20 cellular contexts compared by ENCODE assay signal in the genomic region with DNA sequence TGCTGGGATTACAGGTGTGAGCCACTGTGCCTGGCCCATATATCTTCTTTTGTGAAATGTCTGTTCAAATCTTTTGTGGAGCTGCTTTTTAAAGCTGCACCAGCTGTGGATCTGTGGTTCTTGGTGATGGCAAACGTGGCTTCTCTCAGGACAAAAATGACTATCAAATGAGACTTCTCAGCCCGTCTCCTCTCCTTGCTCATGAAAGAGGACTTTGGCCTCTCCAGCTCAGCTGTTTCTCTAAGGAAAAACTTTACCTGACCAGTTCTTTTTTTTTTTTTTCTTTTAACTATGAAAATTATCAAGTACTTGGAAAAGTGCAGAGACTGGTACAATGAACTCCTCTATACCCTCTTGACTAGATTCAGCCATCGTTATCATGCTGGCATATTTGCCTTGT. TPM values are rescaled to one million over a fixed set of nuclear protein-coding genes. Genes with fewer than 3 reads are reported as not detected.
DNase-seq lines count a peak whose midpoint lies in the region; ATAC-seq, FAIRE-seq and TF ChIP-seq lines count a peak whose summit lies in the region.
"Had no signal": no experiment of that assay in that cellular context is flagged by ENCODE, and none has a peak within 500 bp of the region (broad histone marks: within the 10 kb centered on the region; RNA-seq: fewer than 3 reads in every experiment).

No MANE protein-coding gene starts in this region.

- TF ChIP-seq POLR2A in sigmoid colon (IDR thresholded peaks at IDR 0.05), result no peak
- TF ChIP-seq POLR2A in uterus (IDR thresholded peaks at IDR 0.05), result no peak
- no peak for TF ChIP-seq POLR2A in GM12892 (IDR thresholded peaks at IDR 0.05; ENCODE audit: low read depth, low read length)

- H3K4me1 ChIP-seq in left ventricle myocardium inferior, result peaks cover 56% of the 10 kb centered on the region
- peaks cover 0 to 37% (median 30%) of the 10 kb centered on the region in 4 donors for H3K4me1 ChIP-seq in sigmoid colon
- H3K4me1 ChIP-seq in uterus, result no peaks in the 10 kb centered on the region

- FAIRE-seq in GM12892 (lab: Jason Lieb, UNC), result no peak
- FAIRE-seq: GM18507 had no signal

- H3K9me3 ChIP-seq in left ventricle myocardium inferior (replicated peaks), result no peaks in the 10 kb centered on the region
- no peaks in the 10 kb centered on the region for H3K9me3 ChIP-seq in sigmoid colon
- H3K9me3 ChIP-seq in uterus, result no peaks in the 10 kb centered on the region

- H3K27me3 Mint-ChIP-seq in type B pancreatic cell, result no peaks in the 10 kb centered on the region

- peak overlapping the region; percentile 86 for H3K27ac ChIP-seq in left ventricle myocardium inferior (replicated peaks)
- H3K27ac ChIP-seq in sigmoid colon, result peak overlapping the region in 3 of 4 donors; percentile 53 to 85 (median 76)
- no peak overlapping the region for H3K27ac ChIP-seq in uterus
- H3K27ac ChIP-seq: GM23248, PC-9 had no signal

- no peak for TF ChIP-seq CTCF in left ventricle myocardium inferior (IDR thresholded peaks at IDR 0.05; ENCODE audit: borderline replicate concordance)
- no peak for TF ChIP-seq CTCF in sigmoid colon (IDR thresholded peaks at IDR 0.05)
- no peak for TF ChIP-seq CTCF in type B pancreatic cell (conservative IDR thresholded peaks at IDR 0.05)
- TF ChIP-seq CTCF in uterus (IDR thresholded peaks at IDR 0.05), result no peak

- peak overlapping the region; percentile 15 for H3K27ac Mint-ChIP-seq in type B pancreatic cell

- H3K9me3 Mint-ChIP-seq in type B pancreatic cell, result no peaks in the 10 kb centered on the region

- intact Hi-C loops in left ventricle myocardium inferior (cut with micrococcal nuclease) (no loop called here), left ventricle myocardium superior (cut with micrococcal nuclease) (no loop called here), sigmoid colon (cut with DNase I) (no loop called here), uterus (cut with DNase I; ENCODE audit: low total_unique reads) (no loop called here)

- H3K36me3 ChIP-seq in left ventricle myocardium inferior (no peaks in the 10 kb centered on the region), sigmoid colon (peaks cover 0 to 3% (median 0%) of the 10 kb centered on the region in 4 donors), uterus (no peaks in the 10 kb centered on the region)

- H3K4me1 Mint-ChIP-seq in type B pancreatic cell (ENCODE audit: unreplicated experiment), result peaks cover 6% of the 10 kb centered on the region

- ATAC-seq in left ventricle myocardium superior, result no peak

- TF ChIP-seq EP300 in sigmoid colon (IDR thresholded peaks at IDR 0.05), result no peak

- H3K36me3 Mint-ChIP-seq in type B pancreatic cell, result no peaks in the 10 kb centered on the region

- H3K4me3 Mint-ChIP-seq in type B pancreatic cell, result no peak overlapping the region

- H3K4me3 ChIP-seq in left ventricle myocardium inferior (no peak overlapping the region), sigmoid colon (no peak overlapping the region), uterus (no peak overlapping the region)
- H3K4me3 ChIP-seq: GM23248, PC-9 had no signal

- DNase-seq in left ventricle myocardium inferior (no peak), left ventricle myocardium superior (no peak), islet precursor cell (peak; percentile 9), sigmoid colon (no peak), type B pancreatic cell (ENCODE audit: extremely low spot score, unreplicated experiment) (no peak), uterus (no peak), GM12892 (ENCODE audit: insufficient read length) (no peak)
- DNase-seq: GM23248, H7, KBM-7, MV-4-11, NCI-H1105, NCI-H146, NCI-H1930, NCI-H2107, NCI-H446 treated with DMSO at 0.1 percent for 48 hours, NCI-H526, PC-9, SHP77 treated with DMSO at 0.1 percent for 48 hours had no signal

- H3K27me3 ChIP-seq in left ventricle myocardium inferior (ENCODE audit: low read depth) (no peaks in the 10 kb centered on the region), sigmoid colon (no peaks in the 10 kb centered on the region), uterus (no peaks in the 10 kb centered on the region)

- 24 to 81% methylated on average over 3 of the region's 3 CpGs for WGBS in sigmoid colon, 2 donors

RNA-seq across cellular contexts. Expression of gene RALGPS1, which starts 44.7 kb away (rescaled TPM):
- 18.9 TPM for total RNA-seq in left ventricle myocardium inferior
- 21.1 TPM for total RNA-seq in left ventricle myocardium superior
- 10 to 100 TPM; 11.4 to 18.6 (median 14.3) TPM for total RNA-seq in sigmoid colon
- 10 to 100 TPM in 1 of 3 donors, 1 to 10 TPM in 2; 6.6 to 11.0 (median 9.0) TPM for polyA plus RNA-seq in sigmoid colon
- 16.7 and 30.0 TPM in 2 replicates for total RNA-seq in type B pancreatic cell (ENCODE audit: low replicate concordance)
- total RNA-seq in uterus, result 10 to 100 TPM in 3 of 4 donors, 1 to 10 TPM in 1; 8.5 to 16.7 (median 14.5) TPM
- polyA plus RNA-seq in GM12892 (2012; ENCODE audit: missing spikeins), result 3.8 TPM

Comparison
In these comparisons a context has a peak if more than half of its experiments do, and no peak if none do; other contexts are left out.
1. H3K27ac ChIP-seq: peak in left ventricle myocardium inferior (single experiment) and sigmoid colon (3 of 4); none in uterus (0 of 2).